ENCODE assay signal across 2 cellular contexts in genomic region chr17:64607862-64608565, GRCh38.
TF ChIP-seq lines count a peak whose summit lies in the region.

No MANE protein-coding gene starts in this region.

TF ChIP-seq in IMR-90, 13 proteins besides CTCF, POLR2A, EP300 and RAD21:
- no peak for TF ChIP-seq RCOR1 (IDR thresholded peaks at IDR 0.05; ENCODE audit: insufficient replicate concordance, low read length)
- no peak for TF ChIP-seq MXI1 (IDR thresholded peaks at IDR 0.05; ENCODE audit: borderline replicate concordance, low read depth, low read length)
- no peak for TF ChIP-seq NFE2L2 (IDR thresholded peaks at IDR 0.05; ENCODE audit: low read depth, low read length)
- no peak for TF ChIP-seq ELK1 (IDR thresholded peaks at IDR 0.05; ENCODE audit: borderline replicate concordance, low read depth, low read length)
- TF ChIP-seq SMC3 (IDR thresholded peaks at IDR 0.05; ENCODE audit: low read depth, low read length) = no peak
- no peak for TF ChIP-seq CEBPB (IDR thresholded peaks at IDR 0.05; ENCODE audit: low read depth, low read length)
- no peak for TF ChIP-seq MAZ (IDR thresholded peaks at IDR 0.05; ENCODE audit: borderline replicate concordance, low read depth, low read length)

TF ChIP-seq in K562, 482 proteins besides CTCF, POLR2A, EP300 and RAD21:
- no peak for TF ChIP-seq ATF2 (CRISPR knock-in tag; IDR thresholded peaks at IDR 0.05)
- no peak for TF ChIP-seq EZH2 (IDR thresholded peaks at IDR 0.05; ENCODE audit: borderline replicate concordance, low read depth, low read length)
- TF ChIP-seq CREB1 (IDR thresholded peaks at IDR 0.05) = no peak
- TF ChIP-seq CREB1 (CRISPR knock-in tag; IDR thresholded peaks at IDR 0.05) = no peak
- TF ChIP-seq ZC3H11A (IDR thresholded peaks at IDR 0.05; ENCODE audit: low read depth, low read length) = peak; percentile 66; the same call in 1 of the 2 replicates
